In the genomic region with DNA sequence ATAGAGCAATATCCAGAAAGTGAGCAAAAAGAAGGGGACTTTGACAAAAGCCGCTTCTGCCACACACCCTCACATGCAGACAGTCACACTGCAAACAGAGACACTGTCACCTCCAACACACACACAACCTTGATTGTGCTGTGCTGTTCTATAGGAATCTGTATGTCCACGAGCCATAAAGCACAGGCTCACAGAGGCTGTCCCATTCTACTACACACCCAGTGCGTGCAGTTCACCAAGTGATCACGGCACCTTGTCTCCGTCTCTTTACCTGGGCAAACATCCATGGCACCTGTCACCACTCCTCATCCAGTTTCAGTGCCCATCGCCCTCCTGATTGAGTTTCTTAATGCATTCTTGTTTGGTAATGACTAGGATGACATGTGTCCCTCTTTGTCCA, we compare ENCODE assay signal across 23 cellular contexts.
"Had no signal": no experiment of that assay in that cellular context is flagged by ENCODE, and none has a peak within 500 bp of the region (broad histone marks: within the 10 kb centered on the region; RNA-seq: fewer than 3 reads in every experiment).

No MANE protein-coding gene starts in this region.

- H3K4me1 ChIP-seq: lower lobe of right lung, parathyroid adenoma, psoas muscle, spleen had no signal

- H3K9me3 ChIP-seq: gastrocnemius medialis, heart right ventricle, lower lobe of right lung, psoas muscle, stomach, thoracic aorta had no signal

- H3K27ac ChIP-seq: dorsolateral prefrontal cortex, gastrocnemius medialis, heart right ventricle, left ventricle myocardium inferior, lower lobe of right lung, parathyroid adenoma, psoas muscle, spleen, stomach, thoracic aorta had no signal

- ATAC-seq: esophagus mucosa, gastrocnemius medialis, heart right ventricle, lower lobe of right lung, psoas muscle, sciatic nerve had no signal

- H3K27me3 ChIP-seq: dorsolateral prefrontal cortex, heart right ventricle, spleen, stomach had no signal

- DNase-seq: cortex of kidney; dorsolateral prefrontal cortex; effector memory CD4-positive, alpha-beta T cell; gastrocnemius medialis; heart right ventricle; islet precursor cell; left ventricle myocardium inferior; lower lobe of right lung; midbrain; naive B cell; nephron progenitor cell; psoas muscle; retina; spleen; stimulated activated CD4-positive, alpha-beta T cell treated with anti-CD3 and anti-CD28 coated beads, Interleukin-2, amount 100 ng/mL, for 24 hours; stimulated activated naive CD4-positive, alpha-beta T cell; stomach; substantia nigra; trophoblast cell had no signal

- H3K4me3 ChIP-seq: dorsolateral prefrontal cortex, gastrocnemius medialis, heart right ventricle, left ventricle myocardium inferior, lower lobe of right lung, psoas muscle, spleen, stomach, thoracic aorta had no signal

- H3K36me3 ChIP-seq: gastrocnemius medialis, heart right ventricle, left ventricle myocardium inferior, lower lobe of right lung, spleen, stomach, thoracic aorta had no signal
